13 cellular contexts compared by ENCODE assay signal in the genomic region with DNA sequence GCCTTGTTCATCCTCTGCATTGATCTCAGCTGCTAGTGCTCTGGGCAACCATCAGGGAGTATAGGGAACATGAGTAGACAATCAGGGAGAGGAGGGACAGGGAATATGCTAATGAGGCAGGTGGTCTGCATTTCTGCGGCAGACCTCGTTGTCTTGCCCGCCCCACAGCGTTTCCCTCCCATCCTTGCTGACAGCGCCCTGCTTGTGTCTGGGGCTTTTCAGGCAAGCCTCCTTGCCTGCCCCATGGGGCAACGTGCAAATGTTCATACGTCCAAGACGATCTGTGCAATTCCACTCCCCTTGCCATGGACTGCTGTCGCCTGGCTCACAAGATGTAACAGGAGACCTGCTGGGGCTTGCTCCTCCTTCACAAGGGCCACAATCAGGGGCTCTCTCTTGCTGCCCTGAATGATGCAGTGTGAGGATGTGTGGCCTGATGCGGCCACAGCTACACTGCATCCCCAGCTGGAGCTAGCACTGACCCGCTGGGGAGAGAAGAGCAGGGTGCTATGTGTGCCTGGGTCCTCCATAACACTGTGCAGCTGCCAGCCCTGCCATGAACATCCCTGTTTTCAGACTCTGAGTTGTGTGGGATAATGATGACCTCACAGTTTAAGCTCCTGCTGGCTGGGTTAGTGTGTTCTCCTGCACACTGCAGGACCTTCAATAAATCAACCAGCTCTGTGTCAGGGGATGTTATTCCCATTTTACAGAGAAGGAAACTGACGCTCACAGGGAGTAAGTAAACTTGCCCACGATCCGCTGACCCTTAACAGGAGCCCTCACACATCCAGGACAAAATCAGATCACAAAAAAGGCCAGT.
"Had no signal": no experiment of that assay in that cellular context is flagged by ENCODE, and none has a peak within 500 bp of the region (broad histone marks: within the 10 kb centered on the region; RNA-seq: fewer than 3 reads in every experiment).

No MANE protein-coding gene starts in this region.

- H3K4me3 ChIP-seq: ascending aorta, colonic mucosa, ovary, sigmoid colon, tibial nerve, vagina had no signal

- H3K36me3 ChIP-seq: ascending aorta, colonic mucosa, ovary, sigmoid colon, tibial nerve, vagina had no signal

- H3K27me3 ChIP-seq: ascending aorta, colonic mucosa, ovary, sigmoid colon, tibial nerve, vagina had no signal

- DNase-seq: activated CD4-positive, alpha-beta T cell treated with anti-CD3 and anti-CD28 coated beads, Interleukin-2, amount 10 ng/mL, durations not matched to agents 7 days and 5 days; activated gamma-delta T cell; colonic mucosa; endodermal cell; foreskin keratinocyte; midbrain; ovary; sigmoid colon; stimulated activated naive B cell treated with anti-CD40 and anti-IgM and Interleukin-4, amounts not matched to agents 10 μg/mL and 1 μg/mL and 100 μg/mL, for 72 hours; T1000 had no signal
